In genomic region chr10:102917962-102918816, GRCh38 we compare ENCODE assay signal across 1 cellular context.
TF ChIP-seq lines count a peak whose summit lies in the region.

Gene CNNM2 (plus strand): TSS chr10:102918294. CDS start chr10:102918481, 187 bp downstream.

TF ChIP-seq in HepG2, 621 proteins besides CTCF, POLR2A, EP300 and RAD21 (continued from another document):
- TF ChIP-seq ZNF407 (CRISPR knock-in tag; IDR thresholded peaks at IDR 0.05; ENCODE audit: not compliant biosample characterization) (no peak), ZNF687 (CRISPR knock-in tag; IDR thresholded peaks at IDR 0.05) (peak; percentile 71), ARHGAP35 (CRISPR knock-in tag; IDR thresholded peaks at IDR 0.05; ENCODE audit: borderline replicate concordance) (peak; percentile 73), BCL3 (CRISPR knock-in tag; IDR thresholded peaks at IDR 0.05) (no peak), BORCS8-MEF2B (CRISPR knock-in tag; IDR thresholded peaks at IDR 0.05) (peak; percentile 50; the same call in 1 of the 2 replicates), ZNF704 (CRISPR knock-in tag; IDR thresholded peaks at IDR 0.05; ENCODE audit: borderline replicate concordance) (no peak), GPN1 (CRISPR knock-in tag; IDR thresholded peaks at IDR 0.05; ENCODE audit: borderline replicate concordance) (no peak), BATF2 (CRISPR knock-in tag; IDR thresholded peaks at IDR 0.05) (peak; percentile 24; the same call in 1 of the 2 replicates), XBP1 (CRISPR knock-in tag; IDR thresholded peaks at IDR 0.05) (no peak), ZSCAN5A (CRISPR knock-in tag; IDR thresholded peaks at IDR 0.05; ENCODE audit: borderline replicate concordance) (no peak; the same call in 1 of the 2 replicates), HNRNPUL1 (IDR thresholded peaks at IDR 0.05; ENCODE audit: low read depth, low read length) (no peak), PRDM4 (CRISPR knock-in tag; IDR thresholded peaks at IDR 0.05; ENCODE audit: borderline replicate concordance) (no peak), ZNF792 (CRISPR knock-in tag; IDR thresholded peaks at IDR 0.05) (0 out of 2 replicates have a peak, but pooled peaks have one; percentile 73), GTF3A (CRISPR knock-in tag; conservative IDR thresholded peaks at IDR 0.05) (no peak), ETV5 (CRISPR knock-in tag; IDR thresholded peaks at IDR 0.05; ENCODE audit: borderline replicate concordance) (no peak; the same call in 1 of the 2 replicates), ZNF724P (CRISPR knock-in tag; IDR thresholded peaks at IDR 0.05; ENCODE audit: borderline replicate concordance) (0 out of 2 replicates have a peak, but pooled peaks have one; percentile 61), CREB3 (CRISPR knock-in tag; IDR thresholded peaks at IDR 0.05) (no peak), ELF4 (CRISPR knock-in tag; IDR thresholded peaks at IDR 0.05; ENCODE audit: borderline replicate concordance) (no peak), ZNF816 (CRISPR knock-in tag; IDR thresholded peaks at IDR 0.05; ENCODE audit: borderline replicate concordance) (peak; percentile 7; the same call in 1 of the 2 replicates), ZNF572 (CRISPR knock-in tag; IDR thresholded peaks at IDR 0.05) (no peak), NFIC (IDR thresholded peaks at IDR 0.05; ENCODE audit: low read length) (no peak), RNF219 (CRISPR knock-in tag; IDR thresholded peaks at IDR 0.05) (no peak), ZNF670 (CRISPR knock-in tag; IDR thresholded peaks at IDR 0.05; ENCODE audit: borderline replicate concordance) (no peak)
TF ChIP-seq in HepG2: peak in this region for 205.
